Comparison of ENCODE assay signal across 25 cellular contexts in genomic region chrX:123561439-123562215, GRCh38.
A peak's percentile ranks its signal among the peaks of the same experiment; 100 is the strongest.
DNase-seq lines count a peak whose midpoint lies in the region; ATAC-seq, FAIRE-seq and TF ChIP-seq lines count a peak whose summit lies in the region.
"Had no signal": no experiment of that assay in that cellular context is flagged by ENCODE, and none has a peak within 500 bp of the region (broad histone marks: within the 10 kb centered on the region; RNA-seq: fewer than 3 reads in every experiment).

No MANE protein-coding gene starts in this region.

- H3K4me1 Mint-ChIP-seq in neural progenitor cell = peaks cover 6% of the 10 kb centered on the region
- no peaks in the 10 kb centered on the region for H3K4me1 Mint-ChIP-seq in activated T-cell treated with anti-CD3 and anti-CD28 coated beads, Interleukin-2, amount 50 U/mL, for 24 hours (ENCODE audit: low read depth)
- H3K4me1 Mint-ChIP-seq: B cell had no signal

- H3K9me3 ChIP-seq in neural progenitor cell (ENCODE audit: low read depth) = no peaks in the 10 kb centered on the region
- H3K9me3 ChIP-seq: A549, Caco-2 had no signal

- peak overlapping the region; percentile 36 for H3K4me3 Mint-ChIP-seq in neural progenitor cell
- no peak overlapping the region for H3K4me3 Mint-ChIP-seq in activated T-cell treated with anti-CD3 and anti-CD28 coated beads, Interleukin-2, amount 50 U/mL, for 24 hours
- H3K4me3 Mint-ChIP-seq: B cell; CD4-positive, alpha-beta T cell; CD8-positive, alpha-beta T cell had no signal

- DNase-seq in bronchial epithelial cell (ENCODE audit: low read depth) (no peak), mesenteric fat pad (ENCODE audit: low spot score) (peak; percentile 85), neural progenitor cell (ENCODE audit: low spot score) (no peak), sciatic nerve (ENCODE audit: low spot score) (peak; percentile 45), DMS 273 treated with DMSO at 0.1 percent for 48 hours (lab: John Stamatoyannopoulos, UW) (no peak)
- no peak for DNase-seq in activated T-cell treated with anti-CD3 and anti-CD28 coated beads, Interleukin-2, amount 50 U/mL, for 24 hours
- DNase-seq: AML-193; Caco-2; Calu3; CD4-positive, alpha-beta T cell; CD8-positive, alpha-beta T cell; DMS153; DMS53; DMS79 treated with DMSO at 0.1 percent for 48 hours; GF-D8 had no signal

- no peak overlapping the region for H3K27ac ChIP-seq in neural progenitor cell
- H3K27ac ChIP-seq: 22Rv1; A549; BLaER1 treated with 17β-estradiol and CSF1 and Interleukin-3, amounts not matched to agents 10 nM and 100 nM; C4-2B had no signal

- H2AFZ ChIP-seq in neural progenitor cell (replicated peaks) = no peak overlapping the region

- H3K79me2 ChIP-seq in neural progenitor cell (ENCODE audit: low read depth) = no peaks in the 10 kb centered on the region

- no peak for ATAC-seq in sciatic nerve
- no peak for ATAC-seq in GM21367 (IDR thresholded peaks at IDR 0.05; ENCODE audit: unreplicated experiment)
- ATAC-seq: A549; CD8-positive, alpha-beta T cell had no signal

- no peaks in the 10 kb centered on the region for H3K36me3 Mint-ChIP-seq in neural progenitor cell
- no peaks in the 10 kb centered on the region for H3K36me3 Mint-ChIP-seq in activated T-cell treated with anti-CD3 and anti-CD28 coated beads, Interleukin-2, amount 50 U/mL, for 24 hours (ENCODE audit: low read depth)
- H3K36me3 Mint-ChIP-seq: CD8-positive, alpha-beta T cell had no signal

- intact Hi-C loops in sciatic nerve (cut with DNase I) = no loop called here

- no peaks in the 10 kb centered on the region for H3K9me3 Mint-ChIP-seq in neural progenitor cell
- no peaks in the 10 kb centered on the region for H3K9me3 Mint-ChIP-seq in activated T-cell treated with anti-CD3 and anti-CD28 coated beads, Interleukin-2, amount 50 U/mL, for 24 hours
- H3K9me3 Mint-ChIP-seq: CD4-positive, alpha-beta T cell; CD8-positive, alpha-beta T cell had no signal

- no peaks in the 10 kb centered on the region for H4K20me1 ChIP-seq in neural progenitor cell (ENCODE audit: low read depth)
- H4K20me1 ChIP-seq: BLaER1 treated with 17β-estradiol and CSF1 and Interleukin-3, amounts not matched to agents 10 nM and 100 nM had no signal

- H3K4me3 ChIP-seq in bronchial epithelial cell (ENCODE audit: low read depth, low read length) (no peak overlapping the region), neural progenitor cell (no peak overlapping the region)
- H3K4me3 ChIP-seq: A549; BLaER1 treated with 17β-estradiol and CSF1 and Interleukin-3, amounts not matched to agents 10 nM and 100 nM had no signal

- no peak overlapping the region for H3K9ac ChIP-seq in neural progenitor cell
- H3K9ac ChIP-seq: BLaER1 treated with 17β-estradiol and CSF1 and Interleukin-3, amounts not matched to agents 10 nM and 100 nM had no signal

- no peak for TF ChIP-seq CTCF in bronchial epithelial cell (IDR thresholded peaks at IDR 0.05; ENCODE audit: insufficient read depth, low read length, severe bottlenecking)
- TF ChIP-seq CTCF in neural progenitor cell (IDR thresholded peaks at IDR 0.05) = no peak

- H3K27me3 ChIP-seq in bronchial epithelial cell (ENCODE audit: control insufficient read depth, insufficient read depth, low read length) (no peaks in the 10 kb centered on the region), neural progenitor cell (no peaks in the 10 kb centered on the region)

- peak; percentile 66 for FAIRE-seq in bronchial epithelial cell (lab: Jason Lieb, UNC)
- FAIRE-seq: D721Med, G401.6, GM12891, GM18507 had no signal

- no peak overlapping the region for H3K4me2 ChIP-seq in neural progenitor cell
- H3K4me2 ChIP-seq: A549; BLaER1 treated with 17β-estradiol and CSF1 and Interleukin-3, amounts not matched to agents 10 nM and 100 nM had no signal

- H3K36me3 ChIP-seq in bronchial epithelial cell (ENCODE audit: control insufficient read depth, insufficient read depth, low read length) (no peaks in the 10 kb centered on the region), neural progenitor cell (no peaks in the 10 kb centered on the region)
- H3K36me3 ChIP-seq: BLaER1 treated with 17β-estradiol and CSF1 and Interleukin-3, amounts not matched to agents 10 nM and 100 nM had no signal

- H3K27ac Mint-ChIP-seq in neural progenitor cell = no peak overlapping the region
- H3K27ac Mint-ChIP-seq in activated T-cell treated with anti-CD3 and anti-CD28 coated beads, Interleukin-2, amount 50 U/mL, for 24 hours = no peak overlapping the region
- H3K27ac Mint-ChIP-seq: B cell; CD4-positive, alpha-beta T cell; CD8-positive, alpha-beta T cell had no signal

- peaks cover 10% of the 10 kb centered on the region for H3K27me3 Mint-ChIP-seq in neural progenitor cell (ENCODE audit: insufficient read depth, low read depth)
- peaks cover 17% of the 10 kb centered on the region for H3K27me3 Mint-ChIP-seq in activated T-cell treated with anti-CD3 and anti-CD28 coated beads, Interleukin-2, amount 50 U/mL, for 24 hours
- H3K27me3 Mint-ChIP-seq: B cell; CD4-positive, alpha-beta T cell had no signal

- H3F3A ChIP-seq in neural progenitor cell (ENCODE audit: low read depth) = peaks cover 4% of the 10 kb centered on the region

- peaks cover 4% of the 10 kb centered on the region for H3K4me1 ChIP-seq in neural progenitor cell
- H3K4me1 ChIP-seq: A549; BLaER1 treated with 17β-estradiol and CSF1 and Interleukin-3, amounts not matched to agents 10 nM and 100 nM; Caco-2 had no signal

Comparison
In these comparisons a context has a peak if more than half of its experiments do, and no peak if none do; other contexts are left out.
1. DNase-seq: peak in mesenteric fat pad (single experiment) and sciatic nerve (single experiment); none in bronchial epithelial cell (single experiment), neural progenitor cell (single experiment), activated T-cell treated with anti-CD3 and anti-CD28 coated beads, Interleukin-2, amount 50 U/mL, for 24 hours (single experiment) and DMS 273 treated with DMSO at 0.1 percent for 48 hours (single experiment).